19 cellular contexts compared by ENCODE assay signal in genomic region chr11:9176550-9176949, GRCh38.
A peak's percentile ranks its signal among the peaks of the same experiment; 100 is the strongest.
DNase-seq lines count a peak whose midpoint lies in the region; ATAC-seq and TF ChIP-seq lines count a peak whose summit lies in the region.
"Had no signal": no experiment of that assay in that cellular context is flagged by ENCODE, and none has a peak within 500 bp of the region (broad histone marks: within the 10 kb centered on the region; RNA-seq: fewer than 3 reads in every experiment).

No MANE protein-coding gene starts in this region.

- intact Hi-C loops in left colon (cut with DNase I, micrococcal nuclease) = no loop called here

- no peak for ATAC-seq in activated naive CD8-positive, alpha-beta T cell treated with anti-CD3 and anti-CD28 coated beads, Interleukin-2, amount 50 U/mL, for 24 hours
- ATAC-seq in left colon (no peak), left lobe of liver (no peak)

- H3K27me3 Mint-ChIP-seq in activated naive CD8-positive, alpha-beta T cell = no peaks in the 10 kb centered on the region
- no peaks in the 10 kb centered on the region for H3K27me3 Mint-ChIP-seq in activated naive CD8-positive, alpha-beta T cell treated with anti-CD3 and anti-CD28 coated beads, Interleukin-2, amount 50 U/mL, for 24 hours
- H3K27me3 Mint-ChIP-seq: activated CD4-positive, alpha-beta T cell treated with anti-CD3 and anti-CD28 coated beads, Interleukin-2, amount 10 ng/mL, durations not matched to agents 24 days and 14 days had no signal

- H3K4me3 Mint-ChIP-seq in activated naive CD8-positive, alpha-beta T cell = no peak overlapping the region
- no peak overlapping the region for H3K4me3 Mint-ChIP-seq in activated naive CD8-positive, alpha-beta T cell treated with anti-CD3 and anti-CD28 coated beads, Interleukin-2, amount 50 U/mL, for 24 hours
- H3K4me3 Mint-ChIP-seq: activated CD4-positive, alpha-beta T cell treated with anti-CD3 and anti-CD28 coated beads, Interleukin-2, amount 10 ng/mL, durations not matched to agents 24 days and 14 days; endodermal cell; H9 had no signal

- no peaks in the 10 kb centered on the region for H3K9me3 Mint-ChIP-seq in activated naive CD8-positive, alpha-beta T cell (ENCODE audit: low read depth)
- H3K9me3 Mint-ChIP-seq in activated naive CD8-positive, alpha-beta T cell treated with anti-CD3 and anti-CD28 coated beads, Interleukin-2, amount 50 U/mL, for 24 hours = no peaks in the 10 kb centered on the region
- H3K9me3 Mint-ChIP-seq: endodermal cell, H9 had no signal

- H3K4me3 ChIP-seq in HEK293 (ENCODE audit: low read depth, low read length) = no peak overlapping the region
- H3K4me3 ChIP-seq: left ventricle myocardium inferior, SJCRH30, smooth muscle cell, uterus had no signal

- H3K9me3 ChIP-seq in HEK293 (ENCODE audit: control insufficient read depth, insufficient read depth, low read depth, low read length) = no peaks in the 10 kb centered on the region
- H3K9me3 ChIP-seq: left ventricle myocardium inferior, SJCRH30, uterus had no signal

- peaks cover 26% of the 10 kb centered on the region for H3K36me3 Mint-ChIP-seq in activated naive CD8-positive, alpha-beta T cell
- peaks cover 61% of the 10 kb centered on the region for H3K36me3 Mint-ChIP-seq in activated naive CD8-positive, alpha-beta T cell treated with anti-CD3 and anti-CD28 coated beads, Interleukin-2, amount 50 U/mL, for 24 hours (ENCODE audit: low read depth)

- DNase-seq in activated naive CD8-positive, alpha-beta T cell treated with anti-CD3 and anti-CD28 coated beads, Interleukin-2, amount 50 U/mL, for 24 hours = no peak
- DNase-seq in iris pigment epithelial cell (ENCODE audit: low read depth) (peak; percentile 23), left colon (no peak), left lobe of liver (ENCODE audit: low spot score) (no peak)
- DNase-seq in effector CD4-positive, alpha-beta T cell = no peak
- DNase-seq: activated CD4-positive, alpha-beta T cell treated with anti-CD3 and anti-CD28 coated beads, Interleukin-2, amount 10 ng/mL, durations not matched to agents 24 days and 14 days; endodermal cell; glutamatergic neuron; H9; left ventricle myocardium inferior; NCI-H1048; NCI-H1694; SJCRH30; stimulated activated naive CD4-positive, alpha-beta T cell treated with Interleukin-2 at 50 U/mL for 16 hours; T1000; uterus had no signal

- H3K36me3 ChIP-seq in HEK293 (ENCODE audit: control insufficient read depth in 2 of 2, insufficient read depth in 1 of 2, low read length in 2 of 2) = peaks cover 15 to 64% of the 10 kb centered on the region in 2 experiments
- H3K36me3 ChIP-seq: uterus had no signal

- CTCF ChIA-PET in HEK293 (lab: Yijun Ruan, JAX) = no interaction called here

- H3K4me1 ChIP-seq in HEK293 (ENCODE audit: control insufficient read depth, insufficient read depth, low read length) = no peaks in the 10 kb centered on the region
- H3K4me1 ChIP-seq: SJCRH30, uterus had no signal

- peak overlapping the region; percentile 66 for H3K27ac Mint-ChIP-seq in activated naive CD8-positive, alpha-beta T cell
- no peak overlapping the region for H3K27ac Mint-ChIP-seq in activated naive CD8-positive, alpha-beta T cell treated with anti-CD3 and anti-CD28 coated beads, Interleukin-2, amount 50 U/mL, for 24 hours
- H3K27ac Mint-ChIP-seq: activated CD4-positive, alpha-beta T cell treated with anti-CD3 and anti-CD28 coated beads, Interleukin-2, amount 10 ng/mL, durations not matched to agents 24 days and 14 days; H9 had no signal

- no peak overlapping the region for H3K27ac ChIP-seq in HEK293 (ENCODE audit: extremely low read depth, low read depth, low read length)
- H3K27ac ChIP-seq: left ventricle myocardium inferior, SJCRH30, uterus had no signal

- peaks cover 6% of the 10 kb centered on the region for H3K4me1 Mint-ChIP-seq in activated naive CD8-positive, alpha-beta T cell (ENCODE audit: low read depth)
- no peaks in the 10 kb centered on the region for H3K4me1 Mint-ChIP-seq in activated naive CD8-positive, alpha-beta T cell treated with anti-CD3 and anti-CD28 coated beads, Interleukin-2, amount 50 U/mL, for 24 hours

- POLR2A ChIA-PET in HEK293 (lab: Yijun Ruan, JAX) = no interaction called here

- TF ChIP-seq CTCF in HEK293 (tag by site-specific recombination; IDR thresholded peaks at IDR 0.05) = no peak

TF ChIP-seq in HEK293, 187 proteins besides CTCF, POLR2A, EP300 and RAD21:
- 0 out of 2 replicates have a peak, but pooled peaks have one; percentile 13 for TF ChIP-seq ZNF10 (tag by site-specific recombination; IDR thresholded peaks at IDR 0.05)
- TF ChIP-seq ZNF266 (tag by site-specific recombination; IDR thresholded peaks at IDR 0.05; ENCODE audit: low read depth) = no peak
